In genomic region chr20:9555781-9556180, GRCh38 we compare ENCODE assay signal across 26 cellular contexts. TPM values are rescaled to one million over a fixed set of nuclear protein-coding genes. Genes with fewer than 3 reads are reported as not detected.
DNase-seq lines count a peak whose midpoint lies in the region; ATAC-seq and TF ChIP-seq lines count a peak whose summit lies in the region.
"Had no signal": no experiment of that assay in that cellular context is flagged by ENCODE, and none has a peak within 500 bp of the region (broad histone marks: within the 10 kb centered on the region; RNA-seq: fewer than 3 reads in every experiment).

No MANE protein-coding gene starts in this region.

- H3K4me1 ChIP-seq in breast epithelium = no peaks in the 10 kb centered on the region
- H3K4me1 ChIP-seq: Caco-2, uterus had no signal

- H3K27ac ChIP-seq in breast epithelium = no peak overlapping the region
- H3K27ac ChIP-seq: coronary artery, KMS-11, uterus had no signal

- DNase-seq in MCF 10A (ENCODE audit: unreplicated experiment) = peak; percentile 40
- no peak for DNase-seq in breast epithelium (ENCODE audit: low spot score in 2 of 2)
- peak; percentile 34 for DNase-seq in RPMI7951 (ENCODE audit: low read depth)
- DNase-seq in stromal cell of bone marrow (ENCODE audit: low read depth) = peak; percentile 7
- DNase-seq in COLO829 (ENCODE audit: low spot score) = no peak
- DNase-seq in activated CD4-positive, alpha-beta T cell treated with anti-CD3 and anti-CD28 coated beads for 48 hours = no peak
- no peak for DNase-seq in type B pancreatic cell (ENCODE audit: extremely low spot score, unreplicated experiment)
- DNase-seq: 8988T; activated CD4-positive, alpha-beta T cell treated with anti-CD3 and anti-CD28 coated beads for 36 hours; activated CD8-positive, alpha-beta memory T cell treated with anti-CD3 and anti-CD28 coated beads, Interleukin-2, amount 10 ng/mL, durations not matched to agents 7 days and 5 days; activated effector memory CD4-positive, alpha-beta T cell treated with Interleukin-2 at 50 U/mL for 16 hours; BE2C; Caco-2; EL; endodermal cell; hippocampal formation; NCI-H1092; NCI-H2029; NCI-H345; substantia nigra; uterus had no signal

- no peaks in the 10 kb centered on the region for H3K9me3 ChIP-seq in breast epithelium
- H3K9me3 ChIP-seq: BE2C, Caco-2, uterus had no signal

- peak; percentile 77 for ATAC-seq in esophagus mucosa
- ATAC-seq: activated CD4-positive, alpha-beta T cell treated with anti-CD3 and anti-CD28 coated beads for 36 hours; activated CD8-positive, alpha-beta memory T cell treated with anti-CD3 and anti-CD28 coated beads, Interleukin-2, amount 10 ng/mL, durations not matched to agents 7 days and 5 days; Panc1 had no signal

- BruUV-seq in MCF 10A (replicated peaks; lab: Mats Ljungman, UMichigan) = no TSS peak

- CTCF ChIA-PET in MCF 10A (lab: Yijun Ruan, JAX) = interaction anchor here (1.0 kb wide), 1 partner anchor 54 kb away, joined by 3 read pairs; no protein-coding TSS in a partner anchor

- H3K36me3 ChIP-seq in breast epithelium = no peaks in the 10 kb centered on the region
- H3K36me3 ChIP-seq: BE2C, uterus had no signal

- H3K27me3 Mint-ChIP-seq in MCF 10A (ENCODE audit: insufficient read depth, unreplicated experiment) (no peaks in the 10 kb centered on the region), type B pancreatic cell (peaks cover 8% of the 10 kb centered on the region)
- H3K27me3 Mint-ChIP-seq: activated CD8-positive, alpha-beta memory T cell treated with anti-CD3 and anti-CD28 coated beads, Interleukin-2, amount 10 ng/mL, durations not matched to agents 7 days and 5 days had no signal

- intact Hi-C loops in MCF 10A (cut with micrococcal nuclease) = no loop called here
- intact Hi-C loops in breast epithelium (cut with DNase I; ENCODE audit: low total_unique reads) = no loop called here

- H3K36me3 Mint-ChIP-seq in MCF 10A (ENCODE audit: insufficient read depth, unreplicated experiment) (no peaks in the 10 kb centered on the region), type B pancreatic cell (no peaks in the 10 kb centered on the region)
- H3K36me3 Mint-ChIP-seq: activated CD8-positive, alpha-beta memory T cell treated with anti-CD3 and anti-CD28 coated beads, Interleukin-2, amount 10 ng/mL, durations not matched to agents 7 days and 5 days had no signal

- POLR2A ChIA-PET in MCF 10A (lab: Yijun Ruan, JAX) = no interaction called here

- H3K27me3 ChIP-seq in breast epithelium = no peaks in the 10 kb centered on the region
- H3K27me3 ChIP-seq: BE2C, uterus had no signal

- TF ChIP-seq POLR2A in breast epithelium (IDR thresholded peaks at IDR 0.05) = no peak

- H3K9me3 Mint-ChIP-seq in MCF 10A (ENCODE audit: unreplicated experiment) = peaks cover 7% of the 10 kb centered on the region
- peaks cover 5% of the 10 kb centered on the region for H3K9me3 Mint-ChIP-seq in type B pancreatic cell

- TF ChIP-seq CTCF in MCF 10A (IDR thresholded peaks at IDR 0.05; ENCODE audit: unreplicated experiment) (no peak), breast epithelium (IDR thresholded peaks at IDR 0.05) (no peak), type B pancreatic cell (conservative IDR thresholded peaks at IDR 0.05) (no peak)

- H3K4me3 Mint-ChIP-seq in MCF 10A (ENCODE audit: unreplicated experiment) (no peak overlapping the region), type B pancreatic cell (no peak overlapping the region)
- H3K4me3 Mint-ChIP-seq: activated CD4-positive, alpha-beta T cell treated with anti-CD3 and anti-CD28 coated beads for 36 hours; activated CD8-positive, alpha-beta memory T cell treated with anti-CD3 and anti-CD28 coated beads, Interleukin-2, amount 10 ng/mL, durations not matched to agents 7 days and 5 days; endodermal cell had no signal

- H3K4me3 ChIP-seq in breast epithelium = no peak overlapping the region
- H3K4me3 ChIP-seq: coronary artery, uterus had no signal

- no peaks in the 10 kb centered on the region for H3K4me1 Mint-ChIP-seq in MCF 10A (ENCODE audit: insufficient read depth, unreplicated experiment)
- peaks cover 6% of the 10 kb centered on the region for H3K4me1 Mint-ChIP-seq in type B pancreatic cell (ENCODE audit: unreplicated experiment)
- H3K4me1 Mint-ChIP-seq: activated CD4-positive, alpha-beta T cell treated with anti-CD3 and anti-CD28 coated beads for 36 hours; activated CD8-positive, alpha-beta memory T cell treated with anti-CD3 and anti-CD28 coated beads, Interleukin-2, amount 10 ng/mL, durations not matched to agents 7 days and 5 days; endodermal cell had no signal

- H3K27ac Mint-ChIP-seq in MCF 10A (ENCODE audit: low read depth, unreplicated experiment) (no peak overlapping the region), type B pancreatic cell (no peak overlapping the region)
- H3K27ac Mint-ChIP-seq: activated CD4-positive, alpha-beta T cell treated with anti-CD3 and anti-CD28 coated beads for 36 hours; activated CD8-positive, alpha-beta memory T cell treated with anti-CD3 and anti-CD28 coated beads, Interleukin-2, amount 10 ng/mL, durations not matched to agents 7 days and 5 days; endodermal cell had no signal

RNA-seq across cellular contexts. Expression of gene LAMP5, which starts 41.4 kb away (rescaled TPM):
- total RNA-seq in MCF 10A (2022) (not detected in 2 replicates), breast epithelium (under 1 TPM in 2 of 3 donors, not detected in 1; 0.33 to 0.88 TPM), esophagus mucosa (not detected), type B pancreatic cell (ENCODE audit: low replicate concordance) (3.3 and 7.6 TPM in 2 replicates)
- total RNA-seq in RPMI7951 (2014; rRNA removed; shearing (Covaris generic)) = 0.10 and 0.12 TPM in 2 replicates
- total RNA-seq: activated CD4-positive, alpha-beta T cell treated with anti-CD3 and anti-CD28 coated beads for 36 hours; activated CD8-positive, alpha-beta memory T cell treated with anti-CD3 and anti-CD28 coated beads, Interleukin-2, amount 10 ng/mL, durations not matched to agents 7 days and 5 days; Caco-2; omental fat pad had no signal

Comparison
In these comparisons a context has a peak if more than half of its experiments do, and no peak if none do; other contexts are left out.
1. DNase-seq: peak in MCF 10A (single experiment), RPMI7951 (single experiment) and stromal cell of bone marrow (single experiment); none in breast epithelium (0 of 2), COLO829 (single experiment), activated CD4-positive, alpha-beta T cell treated with anti-CD3 and anti-CD28 coated beads for 48 hours (single experiment) and type B pancreatic cell (single experiment).